Comparison of ENCODE assay signal across 23 cellular contexts in the genomic region with DNA sequence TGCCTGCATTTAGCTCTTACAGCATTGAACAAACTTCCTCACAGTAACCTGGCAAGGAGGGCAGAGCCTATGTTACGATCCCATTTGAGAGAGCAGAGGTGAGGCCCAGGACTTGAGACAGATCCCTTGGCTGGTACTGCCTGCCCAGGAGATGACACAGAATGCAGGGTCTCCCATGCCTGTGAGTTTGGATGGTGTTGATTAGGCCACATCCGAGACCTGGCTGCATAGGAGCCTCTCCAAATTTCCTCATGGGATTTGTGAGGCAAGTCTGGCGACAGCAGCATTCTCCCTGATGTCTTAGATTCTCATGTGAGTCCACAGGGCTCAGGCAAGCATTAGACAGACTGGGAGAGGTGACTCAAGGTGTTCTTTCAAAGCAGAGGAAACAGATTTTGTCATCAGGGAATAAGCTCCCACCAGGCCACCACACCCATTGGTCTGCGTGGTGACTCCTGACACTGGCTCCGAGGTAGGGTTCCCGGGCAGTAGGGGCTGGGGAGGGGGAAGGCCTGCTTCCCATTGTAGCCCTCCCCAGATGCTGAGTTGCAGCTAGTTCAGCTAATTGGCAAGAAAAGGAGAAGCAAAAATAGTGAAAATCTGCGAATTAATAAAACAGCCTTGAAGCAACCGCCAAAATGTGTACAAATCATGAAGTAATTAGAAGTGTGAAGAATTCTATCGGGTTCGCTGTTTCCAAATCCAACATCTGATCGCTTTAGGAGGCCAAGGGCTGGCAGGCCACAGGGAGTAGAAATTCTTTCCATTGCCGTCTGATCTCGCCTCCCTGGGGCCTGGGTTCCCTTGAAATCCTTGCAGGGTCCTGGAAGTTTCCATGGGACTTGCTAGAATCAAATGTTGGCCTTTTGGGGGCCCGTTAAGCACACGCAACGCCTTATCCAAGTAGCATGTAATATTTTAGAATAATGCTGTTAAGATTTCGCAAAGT.
DNase-seq lines count a peak whose midpoint lies in the region; ATAC-seq and TF ChIP-seq lines count a peak whose summit lies in the region.
"Had no signal": no experiment of that assay in that cellular context is flagged by ENCODE, and none has a peak within 500 bp of the region (broad histone marks: within the 10 kb centered on the region; RNA-seq: fewer than 3 reads in every experiment).

No MANE protein-coding gene starts in this region.

- TF ChIP-seq CTCF in 22Rv1 (IDR thresholded peaks at IDR 0.05) = no peak
- no peak for TF ChIP-seq CTCF in ascending aorta (IDR thresholded peaks at IDR 0.05)
- TF ChIP-seq CTCF in type B pancreatic cell (conservative IDR thresholded peaks at IDR 0.05) = no peak

- H3K4me1 Mint-ChIP-seq in type B pancreatic cell (ENCODE audit: unreplicated experiment) = peaks cover 27% of the 10 kb centered on the region
- H3K4me1 Mint-ChIP-seq: activated CD4-positive, alpha-beta T cell treated with anti-CD3 and anti-CD28 coated beads for 36 hours had no signal

- peaks cover 0 to 12% of the 10 kb centered on the region in 2 donors for H3K4me1 ChIP-seq in ascending aorta
- H3K4me1 ChIP-seq: thyroid gland had no signal

- H3K9me3 ChIP-seq in ascending aorta = no peaks in the 10 kb centered on the region
- H3K9me3 ChIP-seq: BLaER1 treated with 17β-estradiol and CSF1 and Interleukin-3, amounts not matched to agents 10 nM and 100 nM; thyroid gland had no signal

- H3K27ac Mint-ChIP-seq in type B pancreatic cell = no peak overlapping the region
- H3K27ac Mint-ChIP-seq: activated CD4-positive, alpha-beta T cell treated with anti-CD3 and anti-CD28 coated beads for 36 hours; activated CD8-positive, alpha-beta T cell treated with anti-CD3 and anti-CD28 coated beads, Interleukin-2, amount 10 ng/mL, durations not matched to agents 7 days and 5 days had no signal

- no peak overlapping the region for H3K4me3 ChIP-seq in ascending aorta
- H3K4me3 ChIP-seq: BLaER1 treated with 17β-estradiol and CSF1 and Interleukin-3, amounts not matched to agents 10 nM and 100 nM; dorsolateral prefrontal cortex; thyroid gland had no signal

- no peaks in the 10 kb centered on the region for H3K36me3 Mint-ChIP-seq in type B pancreatic cell
- H3K36me3 Mint-ChIP-seq: activated naive CD4-positive, alpha-beta T cell treated with anti-CD3 and anti-CD28 coated beads, Interleukin-2, amount 50 U/mL, for 72 hours had no signal

- H3K4me3 Mint-ChIP-seq in type B pancreatic cell = no peak overlapping the region
- H3K4me3 Mint-ChIP-seq: activated CD4-positive, alpha-beta T cell treated with anti-CD3 and anti-CD28 coated beads for 36 hours; activated CD8-positive, alpha-beta T cell treated with anti-CD3 and anti-CD28 coated beads, Interleukin-2, amount 10 ng/mL, durations not matched to agents 7 days and 5 days; neural crest cell had no signal

- no peaks in the 10 kb centered on the region for H3K36me3 ChIP-seq in ascending aorta
- H3K36me3 ChIP-seq: BLaER1 treated with 17β-estradiol and CSF1 and Interleukin-3, amounts not matched to agents 10 nM and 100 nM; thyroid gland had no signal

- no peaks in the 10 kb centered on the region for H3K9me3 Mint-ChIP-seq in type B pancreatic cell
- H3K9me3 Mint-ChIP-seq: activated naive CD4-positive, alpha-beta T cell treated with anti-CD3 and anti-CD28 coated beads, Interleukin-2, amount 50 U/mL, for 72 hours had no signal

- peak overlapping the region; percentile 19; the same call in 1 of the 2 replicates for H3K27ac ChIP-seq in 22Rv1
- H3K27ac ChIP-seq in ascending aorta = peak overlapping the region; percentile 48 to 67
- H3K27ac ChIP-seq: BLaER1 treated with 17β-estradiol and CSF1 and Interleukin-3, amounts not matched to agents 10 nM and 100 nM; thyroid gland had no signal

- H3K27me3 Mint-ChIP-seq in type B pancreatic cell = peaks cover 3% of the 10 kb centered on the region

- intact Hi-C loops in ascending aorta (cut with DNase I) (no loop called here), cardiac septum (cut with DNase I) (no loop called here), posterior vena cava (cut with DNase I) (no loop called here)

- no peak for ATAC-seq in GM18868 (IDR thresholded peaks at IDR 0.05; ENCODE audit: unreplicated experiment)
- ATAC-seq: activated CD4-positive, alpha-beta T cell treated with anti-CD3 and anti-CD28 coated beads for 36 hours; activated CD8-positive, alpha-beta T cell treated with anti-CD3 and anti-CD28 coated beads, Interleukin-2, amount 10 ng/mL, durations not matched to agents 7 days and 5 days; activated naive CD4-positive, alpha-beta T cell treated with anti-CD3 and anti-CD28 coated beads, Interleukin-2, amount 50 U/mL, for 72 hours; SK-N-SH treated with all-trans-retinoic acid at 6 μM for 48 hours had no signal

- DNase-seq in ascending aorta (ENCODE audit: low spot score in 2 of 2) = peak in 1 of 2 donors; percentile 65
- DNase-seq in cardiac septum (ENCODE audit: low spot score) = peak; percentile 55
- DNase-seq in posterior vena cava (ENCODE audit: low spot score) = peak; percentile 78
- no peak for DNase-seq in NAMALWA (ENCODE audit: low spot score)
- no peak for DNase-seq in type B pancreatic cell (ENCODE audit: extremely low spot score, unreplicated experiment)
- DNase-seq in AG08396 (ENCODE audit: low spot score) = no peak
- DNase-seq: activated CD4-positive, alpha-beta T cell treated with anti-CD3 and anti-CD28 coated beads for 36 hours; activated CD8-positive, alpha-beta T cell treated with anti-CD3 and anti-CD28 coated beads, Interleukin-2, amount 10 ng/mL, durations not matched to agents 7 days and 5 days; activated T-cell treated with anti-CD3 and anti-CD28 coated beads for 4 hours; anterior cingulate cortex; dorsolateral prefrontal cortex; glutamatergic neuron; kidney; NCI-H2029 treated with DMSO at 0.1 percent for 48 hours; NCI-H82; stimulated activated naive CD4-positive, alpha-beta T cell treated with Interleukin-2 at 50 U/mL for 16 hours; thyroid gland had no signal

- H3K27me3 ChIP-seq in ascending aorta = no peaks in the 10 kb centered on the region
- H3K27me3 ChIP-seq: BLaER1 treated with 17β-estradiol and CSF1 and Interleukin-3, amounts not matched to agents 10 nM and 100 nM; dorsolateral prefrontal cortex; thyroid gland had no signal

Comparison
In these comparisons a context has a peak if more than half of its experiments do, and no peak if none do; other contexts are left out.
1. DNase-seq: peak in cardiac septum (single experiment) and posterior vena cava (single experiment); none in NAMALWA (single experiment), type B pancreatic cell (single experiment) and AG08396 (single experiment).